1 cellular context compared by ENCODE assay signal in genomic region chr11:94543695-94544581, GRCh38.
A peak's percentile ranks its signal among the peaks of the same experiment; 100 is the strongest.
TF ChIP-seq lines count a peak whose summit lies in the region.

Gene FUT4, plus strand, starts transcription at chr11:94543921. Its CDS starts 213 bp downstream, at chr11:94544134.

TF ChIP-seq in K562, 482 proteins besides CTCF, POLR2A, EP300 and RAD21 (continued from another document and continues in another):
- no peak; the same call in 1 of the 2 replicates for TF ChIP-seq NR1H2 (CRISPR knock-in tag; IDR thresholded peaks at IDR 0.05)
- no peak for TF ChIP-seq JUND (IDR thresholded peaks at IDR 0.05; ENCODE audit: borderline replicate concordance, low read depth, low read length)
- no peak; the same call in 2 of the 3 replicates for TF ChIP-seq JUND (tag; IDR thresholded peaks at IDR 0.05; ENCODE audit: borderline replicate concordance, low read depth, low read length)
- peak; percentile 71 for TF ChIP-seq BCOR (IDR thresholded peaks at IDR 0.05)
- TF ChIP-seq ZEB2 (IDR thresholded peaks at IDR 0.05), result peak; percentile 78
- peak; percentile 17; the same call in 1 of the 2 replicates for TF ChIP-seq KLF6 (CRISPR knock-in tag; IDR thresholded peaks at IDR 0.05; ENCODE audit: borderline replicate concordance)
- TF ChIP-seq CBX1 (IDR thresholded peaks at IDR 0.05; ENCODE audit: low read depth), result peak; percentile 82; the same call in 1 of the 2 replicates
- no peak for TF ChIP-seq CHD1 (IDR thresholded peaks at IDR 0.05; ENCODE audit: low read length)
- TF ChIP-seq KDM4B (IDR thresholded peaks at IDR 0.05; ENCODE audit: borderline replicate concordance in 2 of 2, low read depth in 1 of 2), result peak in 1 of 2 experiments; percentile 84; a peak in 1 of 4 replicates
- no peak; the same call in 1 of the 2 replicates for TF ChIP-seq USF1 (CRISPR knock-in tag; IDR thresholded peaks at IDR 0.05)
- TF ChIP-seq WHSC1 (IDR thresholded peaks at IDR 0.05; ENCODE audit: low read length), result no peak
- no peak; the same call in 1 of the 2 replicates for TF ChIP-seq TCF7 (IDR thresholded peaks at IDR 0.05; ENCODE audit: borderline replicate concordance)
- TF ChIP-seq ZNF146 (CRISPR knock-in tag; IDR thresholded peaks at IDR 0.05; ENCODE audit: unreplicated experiment), result no peak
- TF ChIP-seq MBD2 (IDR thresholded peaks at IDR 0.05; ENCODE audit: borderline replicate concordance, low read depth), result peak; percentile 49; the same call in 1 of the 2 replicates
- TF ChIP-seq CREB3L1 (IDR thresholded peaks at IDR 0.05; ENCODE audit: borderline replicate concordance, low read depth), result peak; percentile 44; the same call in 1 of the 2 replicates
- no peak for TF ChIP-seq AFF1 (IDR thresholded peaks at IDR 0.05; ENCODE audit: low read depth in 1 of 2, partially characterized antibody in 2 of 2)
- TF ChIP-seq REST (CRISPR knock-in tag; IDR thresholded peaks at IDR 0.05; ENCODE audit: low read depth), result no peak
- no peak for TF ChIP-seq ZNF274 (IDR thresholded peaks at IDR 0.05; ENCODE audit: borderline replicate concordance, low read depth, low read length)
- TF ChIP-seq SMARCC2 (IDR thresholded peaks at IDR 0.05; ENCODE audit: low read depth), result no peak
- TF ChIP-seq ZNF79 (CRISPR knock-in tag; IDR thresholded peaks at IDR 0.05; ENCODE audit: low read depth), result no peak
- no peak for TF ChIP-seq COPS2 (conservative IDR thresholded peaks at IDR 0.05)
- TF ChIP-seq KLF13 (tag; IDR thresholded peaks at IDR 0.05; ENCODE audit: borderline replicate concordance, low read depth), result peak; percentile 84
- TF ChIP-seq FOXA1 (IDR thresholded peaks at IDR 0.05; ENCODE audit: borderline replicate concordance), result no peak
- no peak for TF ChIP-seq KHSRP (IDR thresholded peaks at IDR 0.05)
- 0 out of 2 replicates have a peak, but pooled peaks have one; percentile 43 for TF ChIP-seq ATF6 (CRISPR knock-in tag; IDR thresholded peaks at IDR 0.05)
- TF ChIP-seq MEF2D (tag; conservative IDR thresholded peaks at IDR 0.05; ENCODE audit: low read depth), result no peak
- peak; percentile 33; the same call in 1 of the 2 replicates for TF ChIP-seq SIN3B (IDR thresholded peaks at IDR 0.05; ENCODE audit: low read depth)
- peak; percentile 92 for TF ChIP-seq AFF4 (CRISPR knock-in tag; IDR thresholded peaks at IDR 0.05)
- TF ChIP-seq EWSR1 (IDR thresholded peaks at IDR 0.05; ENCODE audit: borderline replicate concordance, low read depth, partially characterized antibody), result no peak
- 0 out of 2 replicates have a peak, but pooled peaks have one; percentile 37 for TF ChIP-seq HBP1 (CRISPR knock-in tag; IDR thresholded peaks at IDR 0.05)
- TF ChIP-seq ZBTB26 (CRISPR knock-in tag; IDR thresholded peaks at IDR 0.05), result 0 out of 2 replicates have a peak, but pooled peaks have one; percentile 12
- TF ChIP-seq ZBTB5 (IDR thresholded peaks at IDR 0.05), result no peak
- TF ChIP-seq MTA2 (IDR thresholded peaks at IDR 0.05; ENCODE audit: low read depth), result no peak
- 0 out of 2 replicates have a peak, but pooled peaks have one; percentile 9 for TF ChIP-seq TCF3 (CRISPR knock-in tag; IDR thresholded peaks at IDR 0.05)
- TF ChIP-seq E2F3 (CRISPR knock-in tag; IDR thresholded peaks at IDR 0.05), result no peak
- no peak for TF ChIP-seq RUNX1 (IDR thresholded peaks at IDR 0.05; ENCODE audit: low read depth)
- no peak for TF ChIP-seq ZNF212 (CRISPR knock-in tag; IDR thresholded peaks at IDR 0.05)
